ENCODE assay signal across 16 cellular contexts in genomic region chr2:163571423-163572102, GRCh38.
"Had no signal": no experiment of that assay in that cellular context is flagged by ENCODE, and none has a peak within 500 bp of the region (broad histone marks: within the 10 kb centered on the region; RNA-seq: fewer than 3 reads in every experiment).

No MANE protein-coding gene starts in this region.

- ATAC-seq: esophagus mucosa, gastrocnemius medialis, heart right ventricle had no signal

- H3K27ac ChIP-seq: gastrocnemius medialis, heart right ventricle, right atrium auricular region had no signal

- H3K4me1 ChIP-seq: gastrocnemius medialis, heart right ventricle, right atrium auricular region had no signal

- H3K9me3 ChIP-seq: gastrocnemius medialis, right atrium auricular region had no signal

- H3K4me3 ChIP-seq: gastrocnemius medialis, heart right ventricle, right atrium auricular region had no signal

- H3K27me3 ChIP-seq: gastrocnemius medialis, heart right ventricle, right atrium auricular region had no signal

- DNase-seq: central memory CD4-positive, alpha-beta T cell; cortex of kidney; effector memory CD4-positive, alpha-beta T cell; gastrocnemius medialis; heart right ventricle; kidney glomerular epithelial cell; mesendoderm; naive B cell; nephron progenitor cell; posterior cingulate gyrus; small intestine; stimulated activated CD4-positive, alpha-beta T cell treated with anti-CD3 and anti-CD28 coated beads, Interleukin-12 subunit alpha, Interleukin-12 subunit beta, amount 100 ng/mL, for 4 hours; stimulated activated naive CD4-positive, alpha-beta T cell; trophoblast cell had no signal

- H3K36me3 ChIP-seq: gastrocnemius medialis, heart right ventricle, right atrium auricular region had no signal
